ENCODE assay signal across 8 cellular contexts in genomic region chr19:7535035-7535992, GRCh38. TPM values are rescaled to one million over a fixed set of nuclear protein-coding genes. Genes with fewer than 3 reads are reported as not detected.
DNase-seq lines count a peak whose midpoint lies in the region; ATAC-seq, FAIRE-seq and TF ChIP-seq lines count a peak whose summit lies in the region.

Gene PNPLA6 (plus strand): TSS chr19:7535717. CDS start chr19:7535789, 72 bp downstream.

- H3K4me3 ChIP-seq in keratinocyte (ENCODE audit: control insufficient read depth in 2 of 3, extremely low read depth in 1 of 3, insufficient read depth in 2 of 3, low read depth in 1 of 3, low read length in 3 of 3), result peak within 1 kb of the TSS; percentile 89 to 98 (median 89)

- peak within 1 kb of the TSS; percentile 85 for H3K4me2 ChIP-seq in keratinocyte (ENCODE audit: control insufficient read depth, extremely low read depth, insufficient read depth, low read depth, low read length)

- H2AFZ ChIP-seq in keratinocyte (ENCODE audit: control insufficient read depth, low read length), result peak within 1 kb of the TSS; percentile 90

- peak; percentile 70 for ATAC-seq in HG03196 (IDR thresholded peaks at IDR 0.05; ENCODE audit: unreplicated experiment)

- H3K4me1 ChIP-seq in keratinocyte (ENCODE audit: control insufficient read depth, extremely low read depth, insufficient read depth, low read length), result peaks cover 6% of the 10 kb centered on the region

- in situ Hi-C loops in GM18951 (cut with MboI; ENCODE audit: low sequenced_read_pairs, unreplicated experiment), result no loop called here

- dilution Hi-C loops in keratinocyte (cut with MboI; ENCODE audit: extremely low pct_ligation_motif_present, low sequenced_read_pairs), result no loop called here

- TF ChIP-seq CTCF in keratinocyte (optimal IDR thresholded peaks at IDR 0.05 in 1 of 3, IDR thresholded peaks at IDR 0.05 in 1 of 3, conservative IDR thresholded peaks at IDR 0.05 in 1 of 3; ENCODE audit: extremely low read depth in 1 of 3, insufficient read depth in 2 of 3, low read length in 3 of 3), result peak in 1 of 3 experiments; percentile 17

- no peaks in the 10 kb centered on the region for H3K9me3 ChIP-seq in keratinocyte (ENCODE audit: control insufficient read depth, low read depth, low read length)

- H3K79me2 ChIP-seq in keratinocyte (ENCODE audit: control insufficient read depth, insufficient read depth, low read length), result peaks cover 1% of the 10 kb centered on the region

- FAIRE-seq in keratinocyte (lab: Jason Lieb, UNC), result peak; percentile 76

- H3K27me3 ChIP-seq in keratinocyte (ENCODE audit: control insufficient read depth, extremely low read depth, insufficient read depth, low read length), result no peaks in the 10 kb centered on the region

- DNase-seq in AG08396 (ENCODE audit: low spot score), result peak; percentile 99
- peak; percentile 89 for DNase-seq in NCI-H345 treated with DMSO at 0.1 percent for 48 hours (lab: John Stamatoyannopoulos, UW; ENCODE audit: unreplicated experiment)
- DNase-seq in activated CD4-positive, CD25-positive, alpha-beta regulatory T cell treated with anti-CD3 and anti-CD28 coated beads, Interleukin-2, amount 50 U/mL, for 16 hours (ENCODE audit: low read depth, low spot score), result peak; percentile 86
- DNase-seq in central memory CD4-positive, alpha-beta T cell, result peak; percentile 89
- no peak for DNase-seq in keratinocyte (ENCODE audit: low read depth, low spot score)
- DNase-seq in stimulated activated CD4-positive, alpha-beta T cell treated with anti-CD3 and anti-CD28 coated beads, Interleukin-12 subunit alpha, Interleukin-12 subunit beta, amount 100 ng/mL, for 48 hours (ENCODE audit: low read depth in 2 of 3, low spot score in 1 of 3), result peak; percentile 87 to 92 (median 89)

- peaks cover 3 to 12% of the 10 kb centered on the region in 2 experiments for H3K36me3 ChIP-seq in keratinocyte (ENCODE audit: control insufficient read depth in 2 of 2, extremely low read depth in 1 of 2, insufficient read depth in 2 of 2, low read length in 2 of 2)

- no peaks in the 10 kb centered on the region for H4K20me1 ChIP-seq in keratinocyte (ENCODE audit: control insufficient read depth, extremely low read depth, insufficient read depth, low read length)

- no peaks in the 10 kb centered on the region for H3K9me1 ChIP-seq in keratinocyte (ENCODE audit: control insufficient read depth, extremely low read depth, insufficient read depth, low read length)

- peak within 1 kb of the TSS; percentile 73 for H3K9ac ChIP-seq in keratinocyte (ENCODE audit: control insufficient read depth, extremely low read depth, insufficient read depth, low read length)

- peak; percentile 48 for TF ChIP-seq POLR2A in GM18951 (IDR thresholded peaks at IDR 0.05; ENCODE audit: extremely low read depth, insufficient read depth, insufficient read length)

- peak within 1 kb of the TSS; percentile 49 for H3K27ac ChIP-seq in keratinocyte (ENCODE audit: control insufficient read depth, insufficient read depth, low read length)

RNA-seq across cellular contexts. Expression of gene PNPLA6, which starts in this region (rescaled TPM):
- 22.4 to 40.0 TPM (median 33.1 TPM) in 3 replicates for polyA plus RNA-seq in keratinocyte
- 48.9 TPM for polyA plus RNA-seq in keratinocyte (2011; ENCODE audit: low read depth)
- 14.2 and 33.3 TPM in 2 replicates for polyA plus RNA-seq in keratinocyte (2011; cell fraction: cytosol; rRNA removed)
- polyA plus RNA-seq in keratinocyte (2011; cell fraction: nucleus; rRNA removed), result 103 and 119 TPM in 2 replicates
- polyA plus RNA-seq in keratinocyte (2012; ENCODE audit: low replicate concordance), result 51.8 and 72.6 TPM in 2 replicates
- 44.1 to 127 TPM (median 58.7 TPM) in 3 replicates for polyA minus RNA-seq in keratinocyte
- 151 TPM for polyA minus RNA-seq in keratinocyte (2011; cell fraction: cytosol; rRNA and poly(A)+ RNA removed)
- polyA minus RNA-seq in keratinocyte (2011; cell fraction: nucleus; rRNA and poly(A)+ RNA removed), result 148 and 178 TPM in 2 replicates
